ENCODE assay signal across 1 cellular context in the genomic region with DNA sequence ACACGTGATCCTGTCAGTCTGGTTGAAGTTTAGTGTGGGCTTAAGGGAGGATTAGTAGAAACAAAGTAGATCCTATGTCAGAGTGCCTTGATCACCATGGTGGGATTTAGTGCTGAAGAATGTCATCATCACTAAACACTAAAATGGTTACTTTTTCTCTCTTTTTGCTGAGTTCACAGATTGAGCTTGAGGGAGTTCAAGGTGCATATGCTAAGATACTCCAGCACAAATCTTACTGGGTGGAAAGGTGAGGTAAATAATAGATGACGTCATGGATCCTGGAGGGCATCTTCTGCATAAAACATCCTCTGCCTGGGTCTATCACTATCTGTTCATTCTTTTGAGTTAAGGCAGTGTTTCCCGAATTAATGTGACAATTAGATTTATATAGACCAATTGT.
TF ChIP-seq lines count a peak whose summit lies in the region.

No MANE protein-coding gene starts in this region.

TF ChIP-seq in K562, 482 proteins besides CTCF, POLR2A, EP300 and RAD21 (continued from another document):
- TF ChIP-seq ATF6 (CRISPR knock-in tag; IDR thresholded peaks at IDR 0.05) (no peak), MXI1 (IDR thresholded peaks at IDR 0.05; ENCODE audit: low read depth, low read length) (no peak)
